In the genomic region with DNA sequence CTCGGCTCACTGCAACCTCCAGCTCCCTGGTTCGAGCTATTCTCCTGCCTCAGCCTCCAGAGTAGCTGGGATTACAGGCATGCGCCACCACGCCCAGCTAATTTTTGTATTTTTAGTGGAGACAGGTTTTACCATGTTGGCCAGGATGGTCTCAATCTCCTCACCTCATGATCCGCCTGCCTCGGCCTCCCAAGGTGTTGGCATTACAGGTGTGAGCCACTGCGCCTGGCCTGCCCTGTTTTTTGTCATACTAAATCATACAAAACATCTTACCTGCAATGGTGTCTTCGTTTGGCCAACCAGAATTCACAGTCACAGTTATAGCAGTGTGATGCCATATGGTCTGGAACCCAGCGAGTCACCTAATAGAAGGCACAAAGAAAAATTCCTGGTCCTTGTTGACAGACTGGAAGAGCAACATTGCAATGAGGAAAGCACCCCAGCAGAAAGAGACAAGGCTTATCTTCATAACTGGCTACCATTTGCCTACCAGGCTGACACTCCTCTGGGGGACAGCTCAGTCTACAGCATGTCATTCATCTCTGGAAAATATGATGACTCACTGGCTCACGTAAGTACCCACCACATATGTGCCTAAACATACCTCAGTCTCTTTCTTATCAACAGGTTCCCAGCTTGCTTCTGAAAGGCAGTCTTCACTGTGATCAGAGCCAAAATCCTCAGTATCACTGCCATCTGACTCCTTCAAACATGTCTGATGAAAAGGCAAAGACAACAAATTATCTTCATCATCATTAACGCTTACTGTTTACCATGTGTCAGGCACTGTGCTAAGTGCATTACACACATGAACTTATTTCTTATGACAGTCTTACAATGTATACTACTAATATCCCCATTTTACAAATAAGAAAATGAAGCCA, we compare ENCODE assay signal across 1 cellular context.
TF ChIP-seq lines count a peak whose summit lies in the region.

No MANE protein-coding gene starts in this region.

TF ChIP-seq in K562, 482 proteins besides CTCF, POLR2A, EP300 and RAD21 (continued from another document and continues in another):
- TF ChIP-seq, protein P1, sequence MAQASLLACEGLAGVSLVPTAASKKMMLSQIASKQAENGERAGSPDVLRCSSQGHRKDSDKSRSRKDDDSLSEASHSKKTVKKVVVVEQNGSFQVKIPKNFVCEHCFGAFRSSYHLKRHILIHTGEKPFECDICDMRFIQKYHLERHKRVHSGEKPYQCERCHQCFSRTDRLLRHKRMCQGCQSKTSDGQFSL (CRISPR knock-in tag; IDR thresholded peaks at IDR 0.05), result no peak
- TF ChIP-seq, protein P1 (tag; IDR thresholded peaks at IDR 0.05), result no peak
- TF ChIP-seq HNRNPK (IDR thresholded peaks at IDR 0.05; ENCODE audit: low read depth, low read length, poor library complexity, severe bottlenecking) (no peak), NELFE (IDR thresholded peaks at IDR 0.05; ENCODE audit: insufficient read depth, insufficient read length) (no peak), HDAC2 (IDR thresholded peaks at IDR 0.05) (peak; percentile 98), HOXB6 (CRISPR knock-in tag; IDR thresholded peaks at IDR 0.05; ENCODE audit: borderline replicate concordance) (no peak), ZNF146 (CRISPR knock-in tag; IDR thresholded peaks at IDR 0.05; ENCODE audit: unreplicated experiment) (no peak), PPARD (CRISPR knock-in tag; IDR thresholded peaks at IDR 0.05) (no peak), RB1 (IDR thresholded peaks at IDR 0.05; ENCODE audit: low read depth) (peak; percentile 25; the same call in 1 of the 2 replicates), CBX8 (IDR thresholded peaks at IDR 0.05; ENCODE audit: borderline replicate concordance, extremely low read depth, low read depth, low read length, poor library complexity, severe bottlenecking) (no peak), NUFIP1 (IDR thresholded peaks at IDR 0.05; ENCODE audit: partially characterized antibody) (no peak), BCOR (IDR thresholded peaks at IDR 0.05) (peak; percentile 60; the same call in 1 of the 2 replicates), ZNF644 (tag; IDR thresholded peaks at IDR 0.05; ENCODE audit: low read depth) (peak; percentile 93), SRSF9 (IDR thresholded peaks at IDR 0.05; ENCODE audit: borderline replicate concordance, low read depth, low read length) (no peak), FOXK2 (conservative IDR thresholded peaks at IDR 0.05 in 1 of 2, IDR thresholded peaks at IDR 0.05 in 1 of 2; ENCODE audit: low read depth in 2 of 2) (peak; percentile 91 to 92), CBFA2T2 (conservative IDR thresholded peaks at IDR 0.05) (peak; percentile 96), TAF15 (IDR thresholded peaks at IDR 0.05; ENCODE audit: low read depth, low read length) (no peak), ZNF445 (CRISPR knock-in tag; IDR thresholded peaks at IDR 0.05; ENCODE audit: low read depth) (no peak), SMARCC2 (IDR thresholded peaks at IDR 0.05; ENCODE audit: low read depth) (peak; percentile 96), KAT8 (IDR thresholded peaks at IDR 0.05; ENCODE audit: low read depth) (no peak), HDAC1 (IDR thresholded peaks at IDR 0.05) (peak in 1 of 2 experiments; percentile 93; a peak in 3 of 4 replicates), ETS2 (tag; IDR thresholded peaks at IDR 0.05; ENCODE audit: borderline replicate concordance, poor library complexity, severe bottlenecking) (no peak), BACH1 (tag; IDR thresholded peaks at IDR 0.05) (peak; percentile 88; the same call in 1 of the 2 replicates), ZNF232 (CRISPR knock-in tag; IDR thresholded peaks at IDR 0.05) (no peak), TAL1 (IDR thresholded peaks at IDR 0.05) (peak; percentile 97), BRCA1 (IDR thresholded peaks at IDR 0.05) (no peak), BRCA1 (CRISPR knock-in tag; IDR thresholded peaks at IDR 0.05) (no peak), RHOXF2B (CRISPR knock-in tag; conservative IDR thresholded peaks at IDR 0.05) (no peak)
- TF ChIP-seq, protein P2, sequence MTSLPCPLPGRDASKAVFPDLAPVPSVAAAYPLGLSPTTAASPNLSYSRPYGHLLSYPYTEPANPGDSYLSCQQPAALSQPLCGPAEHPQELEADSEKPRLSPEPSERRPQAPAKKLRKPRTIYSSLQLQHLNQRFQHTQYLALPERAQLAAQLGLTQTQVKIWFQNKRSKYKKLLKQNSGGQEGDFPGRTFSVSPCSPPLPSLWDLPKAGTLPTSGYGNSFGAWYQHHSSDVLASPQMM (CRISPR knock-in tag; IDR thresholded peaks at IDR 0.05), result no peak
- TF ChIP-seq, protein P3, sequence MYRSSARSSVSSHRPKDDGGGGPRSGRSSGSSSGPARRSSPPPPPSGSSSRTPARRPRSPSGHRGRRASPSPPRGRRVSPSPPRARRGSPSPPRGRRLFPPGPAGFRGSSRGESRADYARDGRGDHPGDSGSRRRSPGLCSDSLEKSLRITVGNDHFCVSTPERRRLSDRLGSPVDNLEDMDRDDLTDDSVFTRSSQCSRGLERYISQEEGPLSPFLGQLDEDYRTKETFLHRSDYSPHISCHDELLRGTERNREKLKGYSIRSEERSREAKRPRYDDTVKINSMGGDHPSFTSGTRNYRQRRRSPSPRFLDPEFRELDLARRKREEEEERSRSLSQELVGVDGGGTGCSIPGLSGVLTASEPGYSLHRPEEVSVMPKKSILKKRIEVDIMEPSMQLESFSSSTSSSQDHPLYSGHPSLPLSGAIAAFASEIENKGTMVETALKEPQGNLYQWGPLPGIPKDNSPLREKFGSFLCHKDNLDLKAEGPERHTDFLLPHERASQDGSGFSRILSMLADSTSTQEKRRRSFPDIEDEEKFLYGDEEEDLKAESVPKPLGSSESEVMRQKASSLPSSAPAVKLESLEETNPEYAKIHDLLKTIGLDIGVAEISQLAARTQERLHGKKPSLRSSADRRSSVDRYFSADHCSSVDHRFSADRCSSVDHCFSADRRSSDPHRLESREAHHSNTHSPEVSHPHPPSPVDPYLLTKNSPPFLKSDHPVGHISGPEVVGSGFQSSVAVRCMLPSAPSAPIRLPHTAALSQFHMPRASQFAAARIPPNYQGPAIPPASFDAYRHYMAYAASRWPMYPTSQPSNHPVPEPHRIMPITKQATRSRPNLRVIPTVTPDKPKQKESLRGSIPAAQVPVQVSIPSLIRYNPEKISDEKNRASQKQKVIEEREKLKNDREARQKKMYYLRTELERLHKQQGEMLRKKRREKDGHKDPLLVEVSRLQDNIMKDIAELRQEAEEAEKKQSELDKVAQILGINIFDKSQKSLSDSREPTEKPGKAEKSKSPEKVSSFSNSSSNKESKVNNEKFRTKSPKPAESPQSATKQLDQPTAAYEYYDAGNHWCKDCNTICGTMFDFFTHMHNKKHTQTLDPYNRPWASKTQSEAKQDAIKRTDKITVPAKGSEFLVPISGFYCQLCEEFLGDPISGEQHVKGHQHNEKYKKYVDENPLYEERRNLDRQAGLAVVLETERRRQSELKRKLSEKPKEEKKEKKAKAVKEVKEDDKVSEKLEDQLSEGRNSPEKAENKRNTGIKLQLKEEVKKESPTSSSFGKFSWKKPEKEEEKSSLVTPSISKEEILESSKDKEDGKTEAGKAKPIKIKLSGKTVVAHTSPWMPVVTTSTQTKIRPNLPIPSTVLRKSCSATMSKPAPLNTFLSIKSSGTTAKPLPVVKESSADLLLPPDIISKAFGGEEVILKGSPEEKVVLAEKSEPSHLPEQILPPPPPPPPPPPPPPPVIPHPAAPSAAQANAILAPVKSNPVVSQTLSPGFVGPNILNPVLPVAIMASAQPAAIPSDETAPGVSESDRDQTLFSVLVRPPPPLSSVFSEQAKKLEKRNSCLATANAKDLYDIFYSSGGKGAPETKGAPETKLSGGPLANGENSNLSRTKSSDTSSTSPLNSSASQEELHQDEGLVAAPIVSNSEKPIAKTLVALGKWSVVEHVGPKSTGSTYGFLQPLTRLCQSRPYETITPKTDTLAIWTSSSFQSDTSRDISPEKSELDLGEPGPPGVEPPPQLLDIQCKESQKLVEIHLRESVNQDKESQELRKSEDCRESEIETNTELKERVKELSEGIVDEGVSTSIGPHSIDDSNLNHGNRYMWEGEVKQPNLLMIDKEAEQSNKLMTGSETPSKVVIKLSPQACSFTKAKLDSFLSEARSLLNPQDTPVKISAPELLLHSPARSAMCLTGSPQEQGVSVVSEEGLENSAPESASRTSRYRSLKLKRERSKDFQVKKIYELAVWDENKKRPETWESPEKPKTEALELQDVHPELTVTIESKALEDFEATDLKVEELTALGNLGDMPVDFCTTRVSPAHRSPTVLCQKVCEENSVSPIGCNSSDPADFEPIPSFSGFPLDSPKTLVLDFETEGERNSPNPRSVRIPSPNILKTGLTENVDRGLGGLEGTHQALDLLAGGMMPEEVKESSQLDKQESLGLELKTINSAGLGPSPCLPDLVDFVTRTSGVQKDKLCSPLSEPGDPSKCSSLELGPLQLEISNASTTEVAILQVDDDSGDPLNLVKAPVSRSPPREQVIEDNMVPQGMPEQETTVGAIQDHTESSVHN (IDR thresholded peaks at IDR 0.05; ENCODE audit: borderline replicate concordance in 1 of 2, low read depth in 1 of 2), result peak; percentile 24 to 91; a peak in 2 of 4 replicates
- TF ChIP-seq, protein P4, sequence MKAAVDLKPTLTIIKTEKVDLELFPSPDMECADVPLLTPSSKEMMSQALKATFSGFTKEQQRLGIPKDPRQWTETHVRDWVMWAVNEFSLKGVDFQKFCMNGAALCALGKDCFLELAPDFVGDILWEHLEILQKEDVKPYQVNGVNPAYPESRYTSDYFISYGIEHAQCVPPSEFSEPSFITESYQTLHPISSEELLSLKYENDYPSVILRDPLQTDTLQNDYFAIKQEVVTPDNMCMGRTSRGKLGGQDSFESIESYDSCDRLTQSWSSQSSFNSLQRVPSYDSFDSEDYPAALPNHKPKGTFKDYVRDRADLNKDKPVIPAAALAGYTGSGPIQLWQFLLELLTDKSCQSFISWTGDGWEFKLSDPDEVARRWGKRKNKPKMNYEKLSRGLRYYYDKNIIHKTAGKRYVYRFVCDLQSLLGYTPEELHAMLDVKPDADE (conservative IDR thresholded peaks at IDR 0.05; ENCODE audit: control insufficient read depth, low read depth, low read length), result no peak
- TF ChIP-seq, protein P5, sequence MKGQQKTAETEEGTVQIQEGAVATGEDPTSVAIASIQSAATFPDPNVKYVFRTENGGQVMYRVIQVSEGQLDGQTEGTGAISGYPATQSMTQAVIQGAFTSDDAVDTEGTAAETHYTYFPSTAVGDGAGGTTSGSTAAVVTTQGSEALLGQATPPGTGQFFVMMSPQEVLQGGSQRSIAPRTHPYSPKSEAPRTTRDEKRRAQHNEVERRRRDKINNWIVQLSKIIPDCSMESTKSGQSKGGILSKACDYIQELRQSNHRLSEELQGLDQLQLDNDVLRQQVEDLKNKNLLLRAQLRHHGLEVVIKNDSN (CRISPR knock-in tag; IDR thresholded peaks at IDR 0.05), result no peak
- TF ChIP-seq, protein P6, sequence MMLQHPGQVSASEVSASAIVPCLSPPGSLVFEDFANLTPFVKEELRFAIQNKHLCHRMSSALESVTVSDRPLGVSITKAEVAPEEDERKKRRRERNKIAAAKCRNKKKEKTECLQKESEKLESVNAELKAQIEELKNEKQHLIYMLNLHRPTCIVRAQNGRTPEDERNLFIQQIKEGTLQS (IDR thresholded peaks at IDR 0.05), result peak; percentile 98
- TF ChIP-seq, protein P6 (CRISPR knock-in tag; conservative IDR thresholded peaks at IDR 0.05), result peak; percentile 88; the same call in 1 of the 2 replicates
- TF ChIP-seq, protein P7, sequence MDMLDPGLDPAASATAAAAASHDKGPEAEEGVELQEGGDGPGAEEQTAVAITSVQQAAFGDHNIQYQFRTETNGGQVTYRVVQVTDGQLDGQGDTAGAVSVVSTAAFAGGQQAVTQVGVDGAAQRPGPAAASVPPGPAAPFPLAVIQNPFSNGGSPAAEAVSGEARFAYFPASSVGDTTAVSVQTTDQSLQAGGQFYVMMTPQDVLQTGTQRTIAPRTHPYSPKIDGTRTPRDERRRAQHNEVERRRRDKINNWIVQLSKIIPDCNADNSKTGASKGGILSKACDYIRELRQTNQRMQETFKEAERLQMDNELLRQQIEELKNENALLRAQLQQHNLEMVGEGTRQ (CRISPR knock-in tag; IDR thresholded peaks at IDR 0.05), result no peak
- TF ChIP-seq, protein P8, sequence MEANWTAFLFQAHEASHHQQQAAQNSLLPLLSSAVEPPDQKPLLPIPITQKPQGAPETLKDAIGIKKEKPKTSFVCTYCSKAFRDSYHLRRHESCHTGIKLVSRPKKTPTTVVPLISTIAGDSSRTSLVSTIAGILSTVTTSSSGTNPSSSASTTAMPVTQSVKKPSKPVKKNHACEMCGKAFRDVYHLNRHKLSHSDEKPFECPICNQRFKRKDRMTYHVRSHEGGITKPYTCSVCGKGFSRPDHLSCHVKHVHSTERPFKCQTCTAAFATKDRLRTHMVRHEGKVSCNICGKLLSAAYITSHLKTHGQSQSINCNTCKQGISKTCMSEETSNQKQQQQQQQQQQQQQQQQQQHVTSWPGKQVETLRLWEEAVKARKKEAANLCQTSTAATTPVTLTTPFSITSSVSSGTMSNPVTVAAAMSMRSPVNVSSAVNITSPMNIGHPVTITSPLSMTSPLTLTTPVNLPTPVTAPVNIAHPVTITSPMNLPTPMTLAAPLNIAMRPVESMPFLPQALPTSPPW (CRISPR knock-in tag; IDR thresholded peaks at IDR 0.05), result peak; percentile 65
- TF ChIP-seq, protein P9, sequence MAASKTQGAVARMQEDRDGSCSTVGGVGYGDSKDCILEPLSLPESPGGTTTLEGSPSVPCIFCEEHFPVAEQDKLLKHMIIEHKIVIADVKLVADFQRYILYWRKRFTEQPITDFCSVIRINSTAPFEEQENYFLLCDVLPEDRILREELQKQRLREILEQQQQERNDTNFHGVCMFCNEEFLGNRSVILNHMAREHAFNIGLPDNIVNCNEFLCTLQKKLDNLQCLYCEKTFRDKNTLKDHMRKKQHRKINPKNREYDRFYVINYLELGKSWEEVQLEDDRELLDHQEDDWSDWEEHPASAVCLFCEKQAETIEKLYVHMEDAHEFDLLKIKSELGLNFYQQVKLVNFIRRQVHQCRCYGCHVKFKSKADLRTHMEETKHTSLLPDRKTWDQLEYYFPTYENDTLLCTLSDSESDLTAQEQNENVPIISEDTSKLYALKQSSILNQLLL (CRISPR knock-in tag; IDR thresholded peaks at IDR 0.05; ENCODE audit: borderline replicate concordance), result no peak
- TF ChIP-seq, protein P10, sequence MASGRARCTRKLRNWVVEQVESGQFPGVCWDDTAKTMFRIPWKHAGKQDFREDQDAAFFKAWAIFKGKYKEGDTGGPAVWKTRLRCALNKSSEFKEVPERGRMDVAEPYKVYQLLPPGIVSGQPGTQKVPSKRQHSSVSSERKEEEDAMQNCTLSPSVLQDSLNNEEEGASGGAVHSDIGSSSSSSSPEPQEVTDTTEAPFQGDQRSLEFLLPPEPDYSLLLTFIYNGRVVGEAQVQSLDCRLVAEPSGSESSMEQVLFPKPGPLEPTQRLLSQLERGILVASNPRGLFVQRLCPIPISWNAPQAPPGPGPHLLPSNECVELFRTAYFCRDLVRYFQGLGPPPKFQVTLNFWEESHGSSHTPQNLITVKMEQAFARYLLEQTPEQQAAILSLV (tag; IDR thresholded peaks at IDR 0.05), result no peak
- TF ChIP-seq, protein P11, sequence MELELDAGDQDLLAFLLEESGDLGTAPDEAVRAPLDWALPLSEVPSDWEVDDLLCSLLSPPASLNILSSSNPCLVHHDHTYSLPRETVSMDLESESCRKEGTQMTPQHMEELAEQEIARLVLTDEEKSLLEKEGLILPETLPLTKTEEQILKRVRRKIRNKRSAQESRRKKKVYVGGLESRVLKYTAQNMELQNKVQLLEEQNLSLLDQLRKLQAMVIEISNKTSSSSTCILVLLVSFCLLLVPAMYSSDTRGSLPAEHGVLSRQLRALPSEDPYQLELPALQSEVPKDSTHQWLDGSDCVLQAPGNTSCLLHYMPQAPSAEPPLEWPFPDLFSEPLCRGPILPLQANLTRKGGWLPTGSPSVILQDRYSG (tag; conservative IDR thresholded peaks at IDR 0.05; ENCODE audit: low read depth), result 0 out of 2 replicates have a peak, but pooled peaks have one; percentile 62
